In genomic region chr6:3535716-3536435, GRCh38 we compare ENCODE assay signal across 2 cellular contexts.
TF ChIP-seq lines count a peak whose summit lies in the region.

No MANE protein-coding gene starts in this region.

TF ChIP-seq in IMR-90, 13 proteins besides CTCF, POLR2A, EP300 and RAD21:
- TF ChIP-seq CHD1 (IDR thresholded peaks at IDR 0.05; ENCODE audit: low read depth, low read length) (no peak), ELK1 (IDR thresholded peaks at IDR 0.05; ENCODE audit: borderline replicate concordance, low read depth, low read length) (no peak), MAFK (IDR thresholded peaks at IDR 0.05; ENCODE audit: low read depth, low read length) (no peak), USF2 (IDR thresholded peaks at IDR 0.05; ENCODE audit: low read depth, low read length) (no peak), SMC3 (IDR thresholded peaks at IDR 0.05; ENCODE audit: low read depth, low read length) (no peak), CEBPB (IDR thresholded peaks at IDR 0.05; ENCODE audit: low read depth, low read length) (no peak), NFE2L2 (IDR thresholded peaks at IDR 0.05; ENCODE audit: low read depth, low read length) (no peak), RCOR1 (IDR thresholded peaks at IDR 0.05; ENCODE audit: insufficient replicate concordance, low read length) (no peak), BHLHE40 (IDR thresholded peaks at IDR 0.05; ENCODE audit: low read depth, low read length) (no peak), RFX5 (IDR thresholded peaks at IDR 0.05; ENCODE audit: low read depth, low read length) (no peak), MAZ (IDR thresholded peaks at IDR 0.05; ENCODE audit: borderline replicate concordance, low read depth, low read length) (no peak), FOS (IDR thresholded peaks at IDR 0.05; ENCODE audit: low read depth, low read length) (no peak), MXI1 (IDR thresholded peaks at IDR 0.05; ENCODE audit: borderline replicate concordance, low read depth, low read length) (no peak)

TF ChIP-seq in K562, 482 proteins besides CTCF, POLR2A, EP300 and RAD21:
- TF ChIP-seq ID3 (CRISPR knock-in tag; IDR thresholded peaks at IDR 0.05) (no peak), ID3 (tag; IDR thresholded peaks at IDR 0.05) (no peak), ZFX (CRISPR knock-in tag; IDR thresholded peaks at IDR 0.05) (no peak), RREB1 (CRISPR knock-in tag; IDR thresholded peaks at IDR 0.05) (no peak), PKNOX1 (IDR thresholded peaks at IDR 0.05) (peak; percentile 40; the same call in 1 of the 2 replicates), CHD2 (IDR thresholded peaks at IDR 0.05; ENCODE audit: low read depth, low read length) (no peak), ZNF316 (IDR thresholded peaks at IDR 0.05) (no peak), ILK (tag; IDR thresholded peaks at IDR 0.05; ENCODE audit: borderline replicate concordance, low read depth) (no peak), MEIS2 (IDR thresholded peaks at IDR 0.05; ENCODE audit: partially characterized antibody) (peak; percentile 65), THAP12 (CRISPR knock-in tag; IDR thresholded peaks at IDR 0.05) (no peak), RAD51 (IDR thresholded peaks at IDR 0.05; ENCODE audit: borderline replicate concordance, low read depth) (no peak)
